ENCODE assay signal across 8 cellular contexts in the genomic region with DNA sequence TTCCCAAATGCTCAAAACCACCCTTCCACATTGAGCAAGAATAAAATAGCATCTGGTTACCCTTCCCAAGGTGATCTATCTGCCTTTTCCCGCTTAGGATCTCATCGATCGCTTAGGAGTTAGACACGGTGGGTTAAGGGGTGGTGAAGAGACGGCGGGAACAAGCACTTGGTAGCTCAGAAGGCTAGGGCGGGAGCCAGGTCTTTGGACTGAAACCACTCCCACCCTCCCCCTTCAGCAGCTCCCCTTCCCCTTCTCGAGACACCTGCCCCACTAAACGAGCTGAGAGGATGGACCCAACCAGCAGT. TPM values are rescaled to one million over a fixed set of nuclear protein-coding genes. Genes with fewer than 3 reads are reported as not detected.
A peak's percentile ranks its signal among the peaks of the same experiment; 100 is the strongest.
DNase-seq lines count a peak whose midpoint lies in the region; ATAC-seq and TF ChIP-seq lines count a peak whose summit lies in the region.

No MANE protein-coding gene starts in this region.

- H3K4me1 ChIP-seq in iPS-15b (ENCODE audit: control insufficient read depth, insufficient read depth, low read length): no peaks in the 10 kb centered on the region

- POLR2A ChIA-PET in activated B cell treated with CpG ODN at 0.5 μM for 24 hours (lab: Charles Lee): interaction anchor here (0.6 to 3.4 kb wide), 3 partner anchors 8 to 108 kb away, joined by 3 to 48 read pairs (median 4); a partner anchor contains a TSS

- no peaks in the 10 kb centered on the region for H3K27me3 ChIP-seq in iPS-15b (ENCODE audit: control insufficient read depth, insufficient read depth, low read length)

- H3K9ac ChIP-seq in iPS-15b (ENCODE audit: low read depth, low read length): peak overlapping the region; percentile 97

- DNase-seq in T-helper 2 cell treated with Interferon-gamma antibody and Interleukin-4, amounts not matched to agents 5 μg/mL and 100 μg/mL, for 36 hours (ENCODE audit: low spot score): no peak
- no peak for DNase-seq in T-helper 2 cell
- DNase-seq in activated B cell treated with CpG ODN at 0.5 μM for 24 hours: no peak
- DNase-seq in stimulated activated effector memory CD8-positive, alpha-beta T cell treated with anti-CD3 and anti-CD28 coated beads, Interleukin-12 subunit alpha, Interleukin-12 subunit beta, amount 100 ng/mL, for 72 hours (ENCODE audit: low spot score in 2 of 2): no peak
- DNase-seq in omental fat pad (ENCODE audit: low spot score): no peak
- no peak for DNase-seq in stimulated activated CD4-positive, alpha-beta T cell treated with anti-CD3 and anti-CD28 coated beads, Interleukin-12 subunit alpha, Interleukin-12 subunit beta, amount 100 ng/mL, for 4 hours

- peak overlapping the region; percentile 100 for H3K27ac Mint-ChIP-seq in T-helper 2 cell treated with Interferon-gamma antibody and Interleukin-4, amounts not matched to agents 5 μg/mL and 100 μg/mL, for 36 hours
- H3K27ac Mint-ChIP-seq in activated B cell treated with CpG ODN at 0.5 μM for 24 hours: peak overlapping the region; percentile 99
- H3K27ac Mint-ChIP-seq in stimulated activated effector memory CD8-positive, alpha-beta T cell treated with anti-CD3 and anti-CD28 coated beads, Interleukin-12 subunit alpha, Interleukin-12 subunit beta, amount 100 ng/mL, for 72 hours: peak overlapping the region; percentile 100

- CTCF ChIA-PET in activated B cell treated with CpG ODN at 0.5 μM for 24 hours (lab: Charles Lee): interaction anchor here (1.2 kb wide), 1 partner anchor 110 kb away, joined by 3 read pairs; no protein-coding TSS in a partner anchor

- no peaks in the 10 kb centered on the region for H3K9me3 Mint-ChIP-seq in T-helper 2 cell treated with Interferon-gamma antibody and Interleukin-4, amounts not matched to agents 5 μg/mL and 100 μg/mL, for 36 hours
- H3K9me3 Mint-ChIP-seq in activated B cell treated with CpG ODN at 0.5 μM for 24 hours: no peaks in the 10 kb centered on the region
- no peaks in the 10 kb centered on the region for H3K9me3 Mint-ChIP-seq in stimulated activated effector memory CD8-positive, alpha-beta T cell treated with anti-CD3 and anti-CD28 coated beads, Interleukin-12 subunit alpha, Interleukin-12 subunit beta, amount 100 ng/mL, for 72 hours

- H3K4me3 Mint-ChIP-seq in T-helper 2 cell treated with Interferon-gamma antibody and Interleukin-4, amounts not matched to agents 5 μg/mL and 100 μg/mL, for 36 hours: peak overlapping the region; percentile 100
- peak overlapping the region; percentile 99 for H3K4me3 Mint-ChIP-seq in activated B cell treated with CpG ODN at 0.5 μM for 24 hours
- H3K4me3 Mint-ChIP-seq in stimulated activated effector memory CD8-positive, alpha-beta T cell treated with anti-CD3 and anti-CD28 coated beads, Interleukin-12 subunit alpha, Interleukin-12 subunit beta, amount 100 ng/mL, for 72 hours: peak overlapping the region; percentile 100

- peaks cover 18% of the 10 kb centered on the region for H3K36me3 Mint-ChIP-seq in T-helper 2 cell treated with Interferon-gamma antibody and Interleukin-4, amounts not matched to agents 5 μg/mL and 100 μg/mL, for 36 hours (ENCODE audit: low read depth)
- peaks cover 45% of the 10 kb centered on the region for H3K36me3 Mint-ChIP-seq in activated B cell treated with CpG ODN at 0.5 μM for 24 hours (ENCODE audit: low read depth)
- peaks cover 56% of the 10 kb centered on the region for H3K36me3 Mint-ChIP-seq in stimulated activated effector memory CD8-positive, alpha-beta T cell treated with anti-CD3 and anti-CD28 coated beads, Interleukin-12 subunit alpha, Interleukin-12 subunit beta, amount 100 ng/mL, for 72 hours

- no peak for TF ChIP-seq CTCF in activated B cell treated with CpG ODN at 0.5 μM for 24 hours (IDR thresholded peaks at IDR 0.05)
- no peak for TF ChIP-seq CTCF in omental fat pad (IDR thresholded peaks at IDR 0.05)

- H3K36me3 ChIP-seq in iPS-15b (ENCODE audit: control insufficient read depth, insufficient read depth, low read length): peaks cover 4% of the 10 kb centered on the region

- no peaks in the 10 kb centered on the region for H3K9me3 ChIP-seq in iPS-15b (ENCODE audit: control insufficient read depth, insufficient read depth, low read length)

- intact Hi-C loops in activated B cell treated with CpG ODN at 0.5 μM for 24 hours (cut with micrococcal nuclease): loop anchor here (2.0 to 5.0 kb wide), 3 partner anchors 15 to 155 kb away; no protein-coding TSS in a partner anchor

- H3K4me3 ChIP-seq in iPS-15b (ENCODE audit: low read depth, low read length): peak overlapping the region; percentile 96

- H3K27me3 Mint-ChIP-seq in T-helper 2 cell treated with Interferon-gamma antibody and Interleukin-4, amounts not matched to agents 5 μg/mL and 100 μg/mL, for 36 hours (ENCODE audit: low read depth): no peaks in the 10 kb centered on the region
- no peaks in the 10 kb centered on the region for H3K27me3 Mint-ChIP-seq in activated B cell treated with CpG ODN at 0.5 μM for 24 hours

- ATAC-seq in HG03439 (IDR thresholded peaks at IDR 0.05; ENCODE audit: unreplicated experiment) (peak; percentile 17), activated B cell treated with CpG ODN at 0.5 μM for 24 hours (ENCODE audit: low read depth) (no peak), omental fat pad (ENCODE audit: low FRiP score) (no peak)
- no peak for ATAC-seq in stimulated activated effector memory CD8-positive, alpha-beta T cell treated with anti-CD3 and anti-CD28 coated beads, Interleukin-12 subunit alpha, Interleukin-12 subunit beta, amount 100 ng/mL, for 72 hours

- peaks cover 26% of the 10 kb centered on the region for H3K4me1 Mint-ChIP-seq in T-helper 2 cell treated with Interferon-gamma antibody and Interleukin-4, amounts not matched to agents 5 μg/mL and 100 μg/mL, for 36 hours (ENCODE audit: low read depth)
- H3K4me1 Mint-ChIP-seq in activated B cell treated with CpG ODN at 0.5 μM for 24 hours: peaks cover 37% of the 10 kb centered on the region
- H3K4me1 Mint-ChIP-seq in stimulated activated effector memory CD8-positive, alpha-beta T cell treated with anti-CD3 and anti-CD28 coated beads, Interleukin-12 subunit alpha, Interleukin-12 subunit beta, amount 100 ng/mL, for 72 hours: peaks cover 12% of the 10 kb centered on the region

RNA-seq across cellular contexts. Expression of a gene that starts 0.5 kb away (rescaled TPM):
- 53.3 and 68.6 TPM in 2 replicates for total RNA-seq in activated B cell treated with CpG ODN at 0.5 μM for 24 hours
- total RNA-seq in omental fat pad: 10 to 100 TPM; 33.0 to 60.6 (median 45.9) TPM
